In genomic region chr3:138329984-138330293, GRCh38 we compare ENCODE assay signal across 9 cellular contexts. TPM values are rescaled to one million over a fixed set of nuclear protein-coding genes. Genes with fewer than 3 reads are reported as not detected.
DNase-seq lines count a peak whose midpoint lies in the region; ATAC-seq, FAIRE-seq and TF ChIP-seq lines count a peak whose summit lies in the region.
"Had no signal": no experiment of that assay in that cellular context is flagged by ENCODE, and none has a peak within 500 bp of the region (broad histone marks: within the 10 kb centered on the region; RNA-seq: fewer than 3 reads in every experiment).

No MANE protein-coding gene starts in this region.

- peak overlapping the region; percentile 91 for H3K4me2 ChIP-seq in GM12878 (ENCODE audit: control insufficient read depth, insufficient read depth)

- no peak for TF ChIP-seq EP300 in GM12878 (IDR thresholded peaks at IDR 0.05; ENCODE audit: borderline replicate concordance in 1 of 2, control insufficient read depth in 1 of 2, low read depth in 2 of 2, low read length in 2 of 2)

- WGBS in GM12878 (ENCODE audit: insufficient coverage, insufficient replicate concordance, low lambda C conversion rate, missing lambda C conversion rate), result 7% methylated on average over 7 of the region's 7 CpGs
- WGBS in lung, 2 donors, result 9 to 11% methylated on average over 7 of the region's 7 CpGs
- WGBS in thymus, result 10% methylated on average over 7 of the region's 7 CpGs

- H3K27me3 Mint-ChIP-seq in activated T-cell treated with anti-CD3 and anti-CD28 coated beads, Interleukin-2, amount 50 U/mL, for 4 hours (ENCODE audit: low read depth), result no peaks in the 10 kb centered on the region

- no peak overlapping the region for H2AFZ ChIP-seq in GM12878 (ENCODE audit: control insufficient read depth, low read depth, low read length)

- BruUV-seq in GM12878 (replicated peaks; lab: Mats Ljungman, UMichigan), result no TSS peak

- no peaks in the 10 kb centered on the region for H4K20me1 ChIP-seq in GM12878 (ENCODE audit: control insufficient read depth, insufficient read depth)

- H3K9me3 Mint-ChIP-seq in activated T-cell treated with anti-CD3 and anti-CD28 coated beads, Interleukin-2, amount 50 U/mL, for 4 hours, result no peaks in the 10 kb centered on the region

- RAD21 ChIA-PET in GM12878 (lab: Charles Lee; ENCODE audit: unreplicated experiment), result no interaction called here

- H3K4me1 Mint-ChIP-seq in activated T-cell treated with anti-CD3 and anti-CD28 coated beads, Interleukin-2, amount 50 U/mL, for 4 hours (ENCODE audit: low read depth), result peaks cover 18% of the 10 kb centered on the region

- H3K27ac ChIP-seq in GM12878 (ENCODE audit: control insufficient read depth, insufficient read depth) (no peak overlapping the region), lung (ENCODE audit: low read depth in 1 of 2, low read length in 1 of 2) (peak overlapping the region in 1 of 2 donors; percentile 63), thymus (ENCODE audit: low read depth) (no peak overlapping the region)

- TF ChIP-seq POLR2A in GM12878 (IDR thresholded peaks at IDR 0.05; ENCODE audit: low read depth, low read length), result no peak

- no peak overlapping the region for H3K4me3 ChIP-seq in GM12878
- H3K4me3 ChIP-seq in lung, result peak overlapping the region; percentile 52
- H3K4me3 ChIP-seq in thymus (ENCODE audit: low read length), result peak overlapping the region; percentile 77

- in situ Hi-C loops in GM12878 (cut with MboI), result no loop called here

- FAIRE-seq in GM12878 (lab: Jason Lieb, UNC), result no peak

- H3K27me3 ChIP-seq in GM12878 (replicated peaks in 1 of 2; ENCODE audit: control insufficient read depth in 2 of 2, insufficient read depth in 2 of 2, low read length in 1 of 2) (peaks cover 2 to 18% of the 10 kb centered on the region in 2 experiments; a peak in 3 of 4 replicates), lung (ENCODE audit: control insufficient read depth, insufficient read depth) (no peaks in the 10 kb centered on the region), thymus (ENCODE audit: control insufficient read depth, insufficient read depth) (no peaks in the 10 kb centered on the region)

- TF ChIP-seq CTCF in GM12878 (IDR thresholded peaks at IDR 0.05 in 2 of 3, conservative IDR thresholded peaks at IDR 0.05 in 1 of 3; ENCODE audit: control insufficient read depth in 2 of 3, extremely low read depth in 1 of 3, insufficient read depth in 1 of 3, low read depth in 3 of 3, low read length in 3 of 3) (no peak), lung (IDR thresholded peaks at IDR 0.05; ENCODE audit: control extremely low read depth, extremely low read depth) (no peak)

- intact Hi-C loops in GM12878 (cut with micrococcal nuclease; ENCODE audit: unreplicated experiment), result loop anchor here (5.0 kb wide), 1 partner anchor 82 kb away; no protein-coding TSS in a partner anchor

- no peak for DNase-seq in activated T-cell treated with anti-CD3 and anti-CD28 coated beads, Interleukin-2, amount 50 U/mL, for 4 hours
- DNase-seq in activated T-cell treated with anti-CD3 and anti-CD28 coated beads for 4 hours (no peak), GM12878 (ENCODE audit: low read depth, low spot score) (no peak), lung (ENCODE audit: low spot score) (no peak), putamen (ENCODE audit: low spot score) (no peak), globus pallidus (ENCODE audit: low spot score) (no peak)
- DNase-seq in stimulated activated CD4-positive, alpha-beta T cell treated with anti-CD3 and anti-CD28 coated beads, Interleukin-1b, Interleukin-23, amount 100 ng/mL, for 48 hours, result no peak

- SMC1A ChIA-PET in GM12878 (lab: Charles Lee; ENCODE audit: uncharacterized antibody, unreplicated experiment), result no interaction called here

- H3K4me1 ChIP-seq in GM12878 (ENCODE audit: control insufficient read depth, insufficient read depth, low read length), result peaks cover 7% of the 10 kb centered on the region
- peaks cover 6 to 7% of the 10 kb centered on the region in 2 donors for H3K4me1 ChIP-seq in lung (ENCODE audit: control insufficient read depth in 2 of 2, insufficient read depth in 2 of 2, low read length in 2 of 2)
- H3K4me1 ChIP-seq in thymus (ENCODE audit: control insufficient read depth, insufficient read depth, low read length), result no peaks in the 10 kb centered on the region

- POLR2A ChIA-PET in GM12878 (lab: Charles Lee), result no interaction called here

- no peaks in the 10 kb centered on the region for H3K79me2 ChIP-seq in GM12878 (ENCODE audit: control insufficient read depth, insufficient read depth, low read length)

- H3K9ac ChIP-seq in GM12878 (ENCODE audit: control insufficient read depth, insufficient read depth, low read length), result no peak overlapping the region

- H3K36me3 ChIP-seq in GM12878 (ENCODE audit: control insufficient read depth in 2 of 2, insufficient read depth in 2 of 2, low read length in 1 of 2) (no peaks in the 10 kb centered on the region), lung (ENCODE audit: control insufficient read depth in 2 of 2, insufficient read depth in 2 of 2, low read length in 2 of 2) (no peaks in the 10 kb centered on the region), thymus (ENCODE audit: control insufficient read depth, insufficient read depth) (no peaks in the 10 kb centered on the region)

- H3K9me3 ChIP-seq in GM12878 (replicated peaks; ENCODE audit: control insufficient read depth, insufficient read depth, low read length) (no peaks in the 10 kb centered on the region), lung (ENCODE audit: control insufficient read depth in 2 of 2, insufficient read depth in 1 of 2, low read length in 1 of 2) (no peaks in the 10 kb centered on the region), thymus (ENCODE audit: control insufficient read depth) (no peaks in the 10 kb centered on the region)

- ATAC-seq in activated T-cell treated with anti-CD3 and anti-CD28 coated beads, Interleukin-2, amount 50 U/mL, for 4 hours, result no peak
- no peak for ATAC-seq in GM12878
- ATAC-seq in lung (ENCODE audit: insufficient read depth, low FRiP score), result no peak

- TF ChIP-seq RAD21 in GM12878 (IDR thresholded peaks at IDR 0.05; ENCODE audit: insufficient read depth, low read depth, low read length), result no peak

- no peaks in the 10 kb centered on the region for H3K36me3 Mint-ChIP-seq in activated T-cell treated with anti-CD3 and anti-CD28 coated beads, Interleukin-2, amount 50 U/mL, for 4 hours (ENCODE audit: insufficient read depth)

- peak overlapping the region; percentile 88 for H3K4me3 Mint-ChIP-seq in activated T-cell treated with anti-CD3 and anti-CD28 coated beads, Interleukin-2, amount 50 U/mL, for 4 hours

- CTCF ChIA-PET in GM12878 (lab: Yijun Ruan, JAX), result interaction anchor here (1.8 kb wide), 1 partner anchor 594 kb away, joined by 4 read pairs; no protein-coding TSS in a partner anchor

TF ChIP-seq in GM12878, 131 proteins besides CTCF, POLR2A, EP300 and RAD21:
- TF ChIP-seq FOXK2 (IDR thresholded peaks at IDR 0.05) (no peak), LARP7 (IDR thresholded peaks at IDR 0.05) (no peak), MEF2A (IDR thresholded peaks at IDR 0.05; ENCODE audit: insufficient read depth, low read depth, low read length) (no peak), BACH1 (IDR thresholded peaks at IDR 0.05; ENCODE audit: borderline replicate concordance) (no peak)

RNA-seq across cellular contexts. Expression of gene NME9, which starts 0.3 kb away (rescaled TPM):
- total RNA-seq in activated T-cell treated with anti-CD3 and anti-CD28 coated beads, Interleukin-2, amount 50 U/mL, for 4 hours, result not detected
- 0.25 and 0.49 TPM in 2 replicates for total RNA-seq in GM12878 (2013; cell fraction: nucleolus; rRNA removed)
- total RNA-seq in GM12878 (2014; rRNA removed) (0.33 TPM in 1 of 2 replicates, not detected in the other), GM12878 (2014; rRNA removed; fragmentation: Illumina TruSeq; extraction: Trizol) (not detected in 2 replicates), GM12878 (2021) (not detected in 2 replicates), lung (10 to 100 TPM in 1 of 2 donors, 1 to 10 TPM in 1; 9.8 to 11.4 TPM)
- 0.47 TPM for polyA plus RNA-seq in GM12878 (2011; ENCODE audit: low read depth)
- polyA plus RNA-seq in GM12878 (2011; rRNA removed) (not detected in 2 replicates), GM12878 (2014; fragmentation: Illumina TruSeq; extraction: Trizol) (not detected in 2 replicates), GM12878 (2014; fragmentation: Nextera tagmentation; extraction: Ambion mirVana) (under 1 TPM; 0.09 to 0.26 TPM), GM12878 (2014; rRNA removed) (0.08 TPM in 1 of 2 replicates, not detected in the other), GM12878 (2016; fragmentation: Nextera tagmentation; extraction: Ambion mirVana) (under 1 TPM; 0.18 to 0.68 TPM), lung (1 to 10 TPM; 2.8 to 5.0 TPM), thymus (1.5 TPM)
- not detected in 2 replicates for polyA plus RNA-seq in GM12878 (2011; cell fraction: cytosol; rRNA removed)
- not detected in 2 replicates for polyA plus RNA-seq in GM12878 (2011; cell fraction: nucleus; rRNA removed)
- 0.44 and 0.88 TPM in 2 replicates for polyA plus RNA-seq in GM12878 (2012)
- 0.15 and 0.21 TPM in 2 replicates for polyA minus RNA-seq in GM12878 (2011; rRNA and poly(A)+ RNA removed)
- not detected in 2 replicates for polyA minus RNA-seq in GM12878 (2011; cell fraction: cytosol; rRNA and poly(A)+ RNA removed)
- 0.36 TPM in 1 of 2 replicates, not detected in the other for polyA minus RNA-seq in GM12878 (2011; cell fraction: nucleus; rRNA and poly(A)+ RNA removed)
- total RNA-seq: T-helper 1 cell treated with Interleukin-12 subunit alpha and Interleukin-12 subunit beta and Interleukin-4 antibody, amounts not matched to agents 30 ng/mL and 1 ng/mL, for 36 hours had no signal

RNA-seq across cellular contexts. Expression of gene MRAS, which starts 18.4 kb away (rescaled TPM):
- under 1 TPM; 0.19 to 0.56 (median 0.34) TPM for total RNA-seq in activated T-cell treated with anti-CD3 and anti-CD28 coated beads, Interleukin-2, amount 50 U/mL, for 4 hours
- total RNA-seq in GM12878 (2013; cell fraction: nucleolus; rRNA removed), result not detected in 2 replicates
- total RNA-seq in GM12878 (2014; rRNA removed) (0.23 TPM in 1 of 2 replicates, not detected in the other), GM12878 (2014; rRNA removed; fragmentation: Illumina TruSeq; extraction: Trizol) (not detected in 2 replicates), GM12878 (2021) (0.44 and 0.45 TPM in 2 replicates), lung (10 to 100 TPM; 22.5 to 28.7 TPM)
- polyA plus RNA-seq in GM12878 (2011; ENCODE audit: low read depth), result not detected
- polyA plus RNA-seq in GM12878 (2011; rRNA removed) (0.11 TPM in 1 of 2 replicates, not detected in the other), GM12878 (2014; fragmentation: Illumina TruSeq; extraction: Trizol) (0.01 TPM in 1 of 2 replicates, not detected in the other), GM12878 (2014; fragmentation: Nextera tagmentation; extraction: Ambion mirVana) (not detected), GM12878 (2014; rRNA removed) (not detected in 2 replicates), GM12878 (2016; fragmentation: Nextera tagmentation; extraction: Ambion mirVana) (not detected), lung (10 to 100 TPM; 12.6 to 22.2 TPM), thymus (11.7 TPM)
- polyA plus RNA-seq in GM12878 (2011; cell fraction: cytosol; rRNA removed), result 0.03 TPM in 1 of 2 replicates, not detected in the other
- polyA plus RNA-seq in GM12878 (2011; cell fraction: nucleus; rRNA removed), result not detected in 2 replicates
- polyA plus RNA-seq in GM12878 (2012), result not detected in 2 replicates
- not detected in 2 replicates for polyA minus RNA-seq in GM12878 (2011; rRNA and poly(A)+ RNA removed)
- not detected in 2 replicates for polyA minus RNA-seq in GM12878 (2011; cell fraction: cytosol; rRNA and poly(A)+ RNA removed)
- polyA minus RNA-seq in GM12878 (2011; cell fraction: nucleus; rRNA and poly(A)+ RNA removed), result not detected in 2 replicates
- total RNA-seq: T-helper 1 cell treated with Interleukin-12 subunit alpha and Interleukin-12 subunit beta and Interleukin-4 antibody, amounts not matched to agents 30 ng/mL and 1 ng/mL, for 36 hours had no signal

Comparison
In these comparisons a context has a peak if more than half of its experiments do, and no peak if none do; other contexts are left out.
1. RNA of gene NME9, which starts 0.3 kb away (total RNA-seq): 9.8 to 11.4 TPM in lung; 0.25 to 0.49 TPM in GM12878 and not detected in activated T-cell treated with anti-CD3 and anti-CD28 coated beads, Interleukin-2, amount 50 U/mL, for 4 hours; every median in the first group is over 4 times any median in the second.
2. RNA of gene MRAS, which starts 18.4 kb away (total RNA-seq): 22.5 to 28.7 TPM in lung; 0.19 to 0.56 TPM in activated T-cell treated with anti-CD3 and anti-CD28 coated beads, Interleukin-2, amount 50 U/mL, for 4 hours and 0.23 to 0.45 TPM in GM12878; every median in the first group is over 10 times any median in the second.